Comparison of ENCODE assay signal across 20 cellular contexts in the genomic region with DNA sequence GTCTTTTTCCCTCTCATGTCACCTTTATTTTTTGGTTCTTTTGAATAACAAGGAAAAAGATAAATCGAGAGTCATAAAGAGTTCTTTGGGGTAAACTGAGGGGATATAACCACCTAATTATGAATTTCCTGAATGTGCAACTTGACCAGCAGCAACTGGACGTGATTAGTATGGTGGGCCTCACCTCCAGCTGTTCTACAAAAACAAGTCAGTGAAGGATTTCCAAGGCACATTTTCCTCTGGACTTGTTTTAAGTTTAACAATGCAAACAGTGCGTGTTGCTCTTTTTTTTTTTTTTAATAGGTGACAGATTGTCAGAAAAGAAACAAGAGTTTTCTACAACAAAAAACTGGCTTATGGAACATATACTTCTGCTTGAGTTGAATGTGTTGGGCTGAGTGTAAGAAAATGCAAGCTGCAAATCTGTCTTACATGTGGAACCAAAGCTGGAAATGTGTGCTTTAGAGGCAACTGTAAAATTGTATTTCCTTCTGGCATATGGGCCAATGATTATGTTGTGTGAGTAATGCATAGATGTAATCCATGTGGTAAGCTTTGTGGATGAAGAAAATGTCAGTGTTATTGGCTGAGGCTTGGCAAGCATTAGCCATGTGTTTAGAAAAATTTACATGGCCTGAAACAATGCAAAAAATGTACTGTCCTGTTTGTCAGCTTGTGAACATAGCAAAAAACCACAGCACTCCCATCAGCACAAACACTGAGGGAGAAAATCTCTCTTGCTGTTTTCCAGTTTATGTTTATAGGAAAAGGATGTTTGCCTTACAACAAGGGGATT. TPM values are rescaled to one million over a fixed set of nuclear protein-coding genes. Genes with fewer than 3 reads are reported as not detected.
DNase-seq lines count a peak whose midpoint lies in the region; ATAC-seq, FAIRE-seq and TF ChIP-seq lines count a peak whose summit lies in the region.
"Had no signal": no experiment of that assay in that cellular context is flagged by ENCODE, and none has a peak within 500 bp of the region (broad histone marks: within the 10 kb centered on the region; RNA-seq: fewer than 3 reads in every experiment).

No MANE protein-coding gene starts in this region.

- ATAC-seq in HG02610 (IDR thresholded peaks at IDR 0.05; ENCODE audit: unreplicated experiment) = no peak
- ATAC-seq: activated CD4-positive, CD25-positive, alpha-beta regulatory T cell treated with anti-CD3 and anti-CD28 coated beads, Interleukin-2, amount 50 U/mL, for 24 hours; left ventricle myocardium superior; stimulated activated naive CD8-positive, alpha-beta T cell treated with anti-CD3 and anti-CD28 coated beads, Interleukin-15, amount 100 ng/mL, for 72 hours had no signal

- H3K27ac Mint-ChIP-seq in progenitor cell of endocrine pancreas (peak overlapping the region; percentile 29), endodermal cell (no peak overlapping the region)

- H3K4me1 ChIP-seq in SJSA1 (replicated peaks) (peaks cover 15% of the 10 kb centered on the region), endodermal cell (ENCODE audit: control insufficient read depth, insufficient read depth, low read length) (no peaks in the 10 kb centered on the region)
- H3K4me1 ChIP-seq: HAP-1 had no signal

- no peak overlapping the region for H3K9ac ChIP-seq in endodermal cell (ENCODE audit: extremely low read depth, low read length, poor library complexity, severe bottlenecking)

- H3K9me3 ChIP-seq in SJSA1 (replicated peaks) (no peaks in the 10 kb centered on the region), endodermal cell (ENCODE audit: control insufficient read depth, low read length) (peaks cover 13% of the 10 kb centered on the region)
- H3K9me3 ChIP-seq: HAP-1 had no signal

- TF ChIP-seq CTCF in fibroblast of mammary gland (conservative IDR thresholded peaks at IDR 0.05; ENCODE audit: control insufficient read depth, insufficient read depth, low read depth, low read length) (no peak), progenitor cell of endocrine pancreas (IDR thresholded peaks at IDR 0.05; ENCODE audit: unreplicated experiment) (no peak), endodermal cell (conservative IDR thresholded peaks at IDR 0.05) (no peak)

- H3K27me3 Mint-ChIP-seq in progenitor cell of endocrine pancreas (no peaks in the 10 kb centered on the region), endodermal cell (ENCODE audit: insufficient read depth) (no peaks in the 10 kb centered on the region)
- H3K27me3 Mint-ChIP-seq: stimulated activated naive CD8-positive, alpha-beta T cell treated with anti-CD3 and anti-CD28 coated beads, Interleukin-15, amount 100 ng/mL, for 72 hours had no signal

- FAIRE-seq in GM19239 (lab: Jason Lieb, UNC) = no peak
- FAIRE-seq: frontal cortex, GM12891 had no signal

- no peak overlapping the region for H3K4me3 Mint-ChIP-seq in progenitor cell of endocrine pancreas (ENCODE audit: low read depth)
- H3K4me3 Mint-ChIP-seq in endodermal cell = no peak overlapping the region
- H3K4me3 Mint-ChIP-seq: stimulated activated naive CD8-positive, alpha-beta T cell treated with anti-CD3 and anti-CD28 coated beads, Interleukin-15, amount 100 ng/mL, for 72 hours had no signal

- WGBS in endodermal cell (ENCODE audit: insufficient coverage in 1 of 2, insufficient read length in 1 of 2), 2 experiments = 62 to 72% methylated on average over 3 of the region's 3 CpGs

- H3K9me3 Mint-ChIP-seq in progenitor cell of endocrine pancreas (ENCODE audit: low read depth) = peaks cover 19% of the 10 kb centered on the region
- H3K9me3 Mint-ChIP-seq in endodermal cell = peaks cover 27% of the 10 kb centered on the region

- H3K36me3 ChIP-seq in SJSA1 (no peaks in the 10 kb centered on the region), endodermal cell (ENCODE audit: control insufficient read depth, insufficient read depth, low read length) (no peaks in the 10 kb centered on the region)
- H3K36me3 ChIP-seq: HAP-1 had no signal

- H3K27me3 ChIP-seq in SJSA1 (replicated peaks) (no peaks in the 10 kb centered on the region), endodermal cell (ENCODE audit: control insufficient read depth, insufficient read depth, low read length, poor library complexity, severe bottlenecking) (no peaks in the 10 kb centered on the region)

- peak overlapping the region; percentile 16; the same call in 1 of the 2 replicates for H3K27ac ChIP-seq in SJSA1
- H3K27ac ChIP-seq in endodermal cell (ENCODE audit: low read depth, low read length) = no peak overlapping the region

- peaks cover 13% of the 10 kb centered on the region for H3K4me1 Mint-ChIP-seq in progenitor cell of endocrine pancreas (ENCODE audit: low read depth)
- no peaks in the 10 kb centered on the region for H3K4me1 Mint-ChIP-seq in endodermal cell

- DNase-seq in H4 (ENCODE audit: low spot score) = peak; percentile 88
- peak in 1 of 2 experiments; percentile 59 for DNase-seq in SJSA1 (ENCODE audit: low read depth in 1 of 2, low spot score in 2 of 2)
- DNase-seq in fibroblast of mammary gland (ENCODE audit: low read depth) = peak; percentile 94
- DNase-seq in progenitor cell of endocrine pancreas (ENCODE audit: low spot score, unreplicated experiment) = no peak
- DNase-seq in NAMALWA (ENCODE audit: low spot score) = no peak
- no peak for DNase-seq in GM19239 (ENCODE audit: insufficient read length, low spot score)
- DNase-seq in endodermal cell = no peak
- DNase-seq: activated T-cell treated with anti-CD3 and anti-CD28 coated beads, Interleukin-2, amount 50 U/mL, for 48 hours; caudate nucleus; left ventricle myocardium superior; NCI-H510A treated with DMSO at 0.1 percent for 48 hours; occipital lobe; SHP77; stimulated activated CD4-positive, alpha-beta T cell treated with anti-CD3 and anti-CD28 coated beads, Interleukin-2, amount 100 ng/mL, for 48 hours; stimulated activated naive CD8-positive, alpha-beta T cell treated with anti-CD3 and anti-CD28 coated beads, Interleukin-15, amount 100 ng/mL, for 72 hours had no signal

- H3K36me3 Mint-ChIP-seq in progenitor cell of endocrine pancreas (ENCODE audit: insufficient read depth) (peaks cover 7% of the 10 kb centered on the region), endodermal cell (ENCODE audit: low read depth) (no peaks in the 10 kb centered on the region)

- no peak overlapping the region for H3K4me3 ChIP-seq in SJSA1
- no peak overlapping the region for H3K4me3 ChIP-seq in fibroblast of mammary gland (ENCODE audit: control insufficient read depth, low read depth, low read length)
- no peak overlapping the region for H3K4me3 ChIP-seq in endodermal cell (ENCODE audit: low read length)
- H3K4me3 ChIP-seq: HAP-1 had no signal

RNA-seq across cellular contexts. Expression of gene FNDC3B, which starts 44.5 kb away (rescaled TPM):
- 61.0 and 65.8 TPM in 2 replicates for total RNA-seq in H4 (2014; rRNA removed; shearing (Covaris generic))
- total RNA-seq in SJSA1 (2014; rRNA removed; shearing (Covaris generic)) = 42.7 and 73.4 TPM in 2 replicates
- total RNA-seq in progenitor cell of endocrine pancreas (158 and 161 TPM in 2 replicates), endodermal cell (100 to 1,000 TPM in 1 of 2 donors, 10 to 100 TPM in 1; 80.6 to 107 TPM)
- polyA plus RNA-seq in endodermal cell (2013, experiment 1 of 2) = 31.9 TPM
- polyA plus RNA-seq in endodermal cell (2013, experiment 2 of 2) = 32.7 TPM

Comparison
In these comparisons a context has a peak if more than half of its experiments do, and no peak if none do; other contexts are left out.
1. DNase-seq: peak in H4 (single experiment) and fibroblast of mammary gland (single experiment); none in progenitor cell of endocrine pancreas (single experiment), NAMALWA (single experiment), GM19239 (single experiment) and endodermal cell (single experiment).